Comparison of ENCODE assay signal across 26 cellular contexts in the genomic region with DNA sequence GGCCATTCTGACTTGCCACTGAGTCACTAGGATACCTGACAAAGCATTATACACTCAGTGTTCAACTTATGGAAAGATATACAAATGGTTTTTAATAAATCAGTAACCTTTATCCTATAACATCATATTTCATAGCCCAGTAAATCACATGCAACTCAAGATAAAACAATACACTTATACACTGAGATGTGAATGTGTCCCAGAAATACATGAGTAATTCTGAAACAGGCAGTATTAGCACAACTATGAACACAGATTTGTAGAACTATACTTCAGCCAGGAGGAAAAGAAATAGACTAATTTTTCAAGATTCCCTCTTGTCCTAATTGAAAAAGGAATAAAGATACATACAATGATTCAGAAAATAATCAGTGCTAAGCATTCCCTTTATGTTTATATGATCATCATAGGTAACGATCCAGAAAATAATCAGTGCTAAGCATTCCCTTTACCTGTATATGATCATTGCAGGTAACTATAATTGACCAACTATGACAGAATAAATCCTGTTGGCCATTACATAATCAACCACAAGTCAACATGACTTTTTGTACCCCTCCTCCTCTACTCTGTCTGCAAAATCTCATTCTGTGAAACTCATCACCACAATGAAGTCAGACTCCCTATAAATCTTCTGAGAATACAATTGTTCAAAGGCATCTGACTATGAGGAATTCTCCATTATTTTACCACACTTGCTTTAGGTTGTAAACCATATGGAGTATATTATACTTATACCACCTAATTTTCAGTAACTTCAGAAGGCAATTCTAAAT.
"Had no signal": no experiment of that assay in that cellular context is flagged by ENCODE, and none has a peak within 500 bp of the region (broad histone marks: within the 10 kb centered on the region; RNA-seq: fewer than 3 reads in every experiment).

No MANE protein-coding gene starts in this region.

- H3K9me3 ChIP-seq: colonic mucosa, esophagus squamous epithelium, gastroesophageal sphincter, lower lobe of right lung, sigmoid colon, upper lobe of left lung had no signal

- H3K27me3 Mint-ChIP-seq: activated naive CD8-positive, alpha-beta T cell; activated T-cell treated with anti-CD3 and anti-CD28 coated beads, Interleukin-2, amount 50 U/mL, for 24 hours; effector memory CD8-positive, alpha-beta T cell; naive thymus-derived CD8-positive, alpha-beta T cell had no signal

- H3K36me3 ChIP-seq: breast epithelium, colonic mucosa had no signal

- H3K27ac ChIP-seq: breast epithelium, colonic mucosa, dorsolateral prefrontal cortex, esophagus squamous epithelium, gastroesophageal sphincter, lower lobe of right lung, neural progenitor cell, sigmoid colon, spleen, upper lobe of left lung had no signal

- H3K9me3 Mint-ChIP-seq: activated T-helper 2 cell treated with anti-CD3 and anti-CD28 coated beads, Interferon-gamma antibody, Interleukin-2, Interleukin-4, amounts not matched to agents 10 μg/mL and 5 μg/mL and 100 μg/mL, durations not matched to agents 14 hours and 24 hours and 36 hours; effector memory CD8-positive, alpha-beta T cell had no signal

- H3K9ac ChIP-seq: neural progenitor cell had no signal

- H3K4me3 Mint-ChIP-seq: activated naive CD8-positive, alpha-beta T cell; activated T-cell treated with anti-CD3 and anti-CD28 coated beads, Interleukin-2, amount 50 U/mL, for 24 hours; effector memory CD8-positive, alpha-beta T cell; naive thymus-derived CD8-positive, alpha-beta T cell; neural progenitor cell; WTC11 had no signal

- H3K4me2 ChIP-seq: neural progenitor cell had no signal

- DNase-seq: activated CD8-positive, alpha-beta memory T cell treated with anti-CD3 and anti-CD28 coated beads, Interleukin-2, amount 50 U/mL, for 4 hours; activated naive CD4-positive, alpha-beta T cell; activated T-cell treated with anti-CD3 and anti-CD28 coated beads, Interleukin-2, amount 50 U/mL, for 24 hours; amniotic stem cell; colonic mucosa; dorsolateral prefrontal cortex; effector memory CD8-positive, alpha-beta T cell; esophagus squamous epithelium; head of caudate nucleus; hypothalamus; lower lobe of right lung; naive thymus-derived CD8-positive, alpha-beta T cell; retina; sigmoid colon; spleen; stimulated activated CD4-positive, alpha-beta T cell treated with anti-CD3 and anti-CD28 coated beads, Interleukin-4, amount 100 ng/mL, for 1 hour; stimulated activated naive CD4-positive, alpha-beta T cell treated with Interleukin-2 at 50 U/mL for 16 hours; T-helper 9 cell; upper lobe of left lung had no signal

- H3K4me3 ChIP-seq: breast epithelium, colonic mucosa, dorsolateral prefrontal cortex, esophagus squamous epithelium, gastroesophageal sphincter, lower lobe of right lung, neural progenitor cell, sigmoid colon, spleen, upper lobe of left lung had no signal

- H3K27ac Mint-ChIP-seq: activated naive CD8-positive, alpha-beta T cell; activated T-cell treated with anti-CD3 and anti-CD28 coated beads, Interleukin-2, amount 50 U/mL, for 24 hours; activated T-helper 2 cell treated with anti-CD3 and anti-CD28 coated beads, Interferon-gamma antibody, Interleukin-2, Interleukin-4, amounts not matched to agents 10 μg/mL and 5 μg/mL and 100 μg/mL, durations not matched to agents 14 hours and 24 hours and 36 hours; effector memory CD8-positive, alpha-beta T cell; neural progenitor cell; WTC11 had no signal

- ATAC-seq: effector memory CD8-positive, alpha-beta T cell; gastroesophageal sphincter; left lobe of liver; lower lobe of right lung; naive thymus-derived CD8-positive, alpha-beta T cell; WTC11 had no signal

- H2AFZ ChIP-seq: neural progenitor cell had no signal

- H3K4me1 ChIP-seq: breast epithelium, colonic mucosa, esophagus squamous epithelium, gastroesophageal sphincter, lower lobe of right lung, neural progenitor cell, sigmoid colon, spleen, upper lobe of left lung had no signal

- H3K27me3 ChIP-seq: breast epithelium, colonic mucosa, dorsolateral prefrontal cortex, esophagus squamous epithelium, gastroesophageal sphincter, neural progenitor cell, sigmoid colon, spleen, upper lobe of left lung had no signal

- H3K4me1 Mint-ChIP-seq: neural progenitor cell, WTC11 had no signal
